15 cellular contexts compared by ENCODE assay signal in genomic region chr20:19729672-19730071, GRCh38. TPM values are rescaled to one million over a fixed set of nuclear protein-coding genes. Genes with fewer than 3 reads are reported as not detected.
A peak's percentile ranks its signal among the peaks of the same experiment; 100 is the strongest.
DNase-seq lines count a peak whose midpoint lies in the region; ATAC-seq lines count a peak whose summit lies in the region.
"Had no signal": no experiment of that assay in that cellular context is flagged by ENCODE, and none has a peak within 500 bp of the region (broad histone marks: within the 10 kb centered on the region; RNA-seq: fewer than 3 reads in every experiment).

No MANE protein-coding gene starts in this region.

- no peaks in the 10 kb centered on the region for H3K4me1 Mint-ChIP-seq in activated T-helper 17 cell treated with anti-CD3 and anti-CD28 coated beads, Interleukin-2, amount 50 U/mL, for 72 hours
- H3K4me1 Mint-ChIP-seq: CD4-positive, CD25-positive, alpha-beta regulatory T cell; CD8-positive, alpha-beta memory T cell had no signal

- no peak overlapping the region for H3K27ac Mint-ChIP-seq in activated T-helper 17 cell treated with anti-CD3 and anti-CD28 coated beads, Interleukin-2, amount 50 U/mL, for 72 hours
- H3K27ac Mint-ChIP-seq: B cell; CD4-positive, CD25-positive, alpha-beta regulatory T cell; CD8-positive, alpha-beta memory T cell had no signal

- H3K36me3 Mint-ChIP-seq in activated T-helper 17 cell treated with anti-CD3 and anti-CD28 coated beads, Interleukin-2, amount 50 U/mL, for 72 hours (ENCODE audit: low read depth) = no peaks in the 10 kb centered on the region
- H3K36me3 Mint-ChIP-seq: CD4-positive, CD25-positive, alpha-beta regulatory T cell; CD8-positive, alpha-beta memory T cell had no signal

- ATAC-seq in activated T-helper 17 cell treated with anti-CD3 and anti-CD28 coated beads, Interleukin-2, amount 50 U/mL, for 72 hours (replicated peaks) = peak; percentile 58
- ATAC-seq: GM12878 had no signal

- no peaks in the 10 kb centered on the region for H3K9me3 Mint-ChIP-seq in activated T-helper 17 cell treated with anti-CD3 and anti-CD28 coated beads, Interleukin-2, amount 50 U/mL, for 72 hours
- H3K9me3 Mint-ChIP-seq: CD4-positive, CD25-positive, alpha-beta regulatory T cell; CD8-positive, alpha-beta memory T cell had no signal

- H3K4me3 Mint-ChIP-seq in activated T-helper 17 cell treated with anti-CD3 and anti-CD28 coated beads, Interleukin-2, amount 50 U/mL, for 72 hours = no peak overlapping the region
- H3K4me3 Mint-ChIP-seq: B cell; CD4-positive, CD25-positive, alpha-beta regulatory T cell; CD8-positive, alpha-beta memory T cell had no signal

- DNase-seq in activated CD4-positive, alpha-beta T cell treated with anti-CD3 and anti-CD28 coated beads, Interleukin-2, amount 50 U/mL, for 48 hours = peak; percentile 6 to 18
- DNase-seq in activated CD4-positive, alpha-beta T cell treated with anti-CD3 and anti-CD28 coated beads, Interleukin-2, amount 50 U/mL, for 4 hours = no peak
- DNase-seq in ecto neural progenitor cell (ENCODE audit: low spot score) (peak; percentile 8), NCI-H1092 (lab: John Stamatoyannopoulos, UW) (no peak), NCI-H2227 (lab: John Stamatoyannopoulos, UW; ENCODE audit: unreplicated experiment) (no peak)
- DNase-seq: CD4-positive, CD25-positive, alpha-beta regulatory T cell; CD8-positive, alpha-beta memory T cell; COR-L47; DMS 273 treated with DMSO at 0.1 percent for 48 hours; DMS53; DND-41; EL had no signal

- no peaks in the 10 kb centered on the region for H3K27me3 Mint-ChIP-seq in activated T-helper 17 cell treated with anti-CD3 and anti-CD28 coated beads, Interleukin-2, amount 50 U/mL, for 72 hours
- H3K27me3 Mint-ChIP-seq: B cell; CD4-positive, CD25-positive, alpha-beta regulatory T cell; CD8-positive, alpha-beta memory T cell had no signal

RNA-seq across cellular contexts. Expression of gene RIN2, which starts 28.4 kb away (rescaled TPM):
- total RNA-seq in activated T-helper 17 cell treated with anti-CD3 and anti-CD28 coated beads, Interleukin-2, amount 50 U/mL, for 72 hours = not detected

Comparison
In these comparisons a context has a peak if more than half of its experiments do, and no peak if none do; other contexts are left out.
1. DNase-seq: peak in activated CD4-positive, alpha-beta T cell treated with anti-CD3 and anti-CD28 coated beads, Interleukin-2, amount 50 U/mL, for 48 hours (2 of 2) and ecto neural progenitor cell (single experiment); none in activated CD4-positive, alpha-beta T cell treated with anti-CD3 and anti-CD28 coated beads, Interleukin-2, amount 50 U/mL, for 4 hours (0 of 2), NCI-H1092 (single experiment) and NCI-H2227 (single experiment).